9 cellular contexts compared by ENCODE assay signal in genomic region chr4:76982638-76983579, GRCh38. TPM values are rescaled to one million over a fixed set of nuclear protein-coding genes. Genes with fewer than 3 reads are reported as not detected.
A peak's percentile ranks its signal among the peaks of the same experiment; 100 is the strongest.
DNase-seq lines count a peak whose midpoint lies in the region; ATAC-seq and TF ChIP-seq lines count a peak whose summit lies in the region.
"Had no signal": no experiment of that assay in that cellular context is flagged by ENCODE, and none has a peak within 500 bp of the region (broad histone marks: within the 10 kb centered on the region; RNA-seq: fewer than 3 reads in every experiment).

No MANE protein-coding gene starts in this region.

- H3K27ac Mint-ChIP-seq in T-helper 17 cell, result peak overlapping the region; percentile 51

- peak overlapping the region; percentile 45 for H3K4me3 Mint-ChIP-seq in T-helper 17 cell

- H3K9me3 ChIP-seq in left ventricle myocardium inferior (replicated peaks), result no peaks in the 10 kb centered on the region
- H3K9me3 ChIP-seq in T-helper 17 cell (ENCODE audit: control insufficient read depth, low read length, poor library complexity, severe bottlenecking), result no peaks in the 10 kb centered on the region
- H3K9me3 ChIP-seq in uterus, result no peaks in the 10 kb centered on the region

- DNase-seq in left ventricle myocardium inferior (no peak), left cardiac atrium (no peak), T-helper 17 cell (no peak), fibroblast of peridontal ligament (ENCODE audit: extremely low read depth) (peak; percentile 53), uterus (no peak), NCI-H187 treated with DMSO at 0.1 percent for 48 hours (lab: John Stamatoyannopoulos, UW) (no peak), COR-L47 (lab: John Stamatoyannopoulos, UW) (no peak)
- DNase-seq: activated CD4-positive, alpha-beta T cell treated with anti-CD3 and anti-CD28 coated beads, Interleukin-2, amount 50 U/mL, for 48 hours had no signal

- H3K27me3 Mint-ChIP-seq in T-helper 17 cell, result no peaks in the 10 kb centered on the region

- H3K4me3 ChIP-seq in left ventricle myocardium inferior (no peak overlapping the region), uterus (no peak overlapping the region)

- H3K36me3 ChIP-seq in left ventricle myocardium inferior (no peaks in the 10 kb centered on the region), uterus (no peaks in the 10 kb centered on the region)

- H3K27ac ChIP-seq in left ventricle myocardium inferior (replicated peaks) (peak overlapping the region; percentile 66), uterus (peak overlapping the region; percentile 8 to 67)

- TF ChIP-seq CTCF in left ventricle myocardium inferior (IDR thresholded peaks at IDR 0.05; ENCODE audit: borderline replicate concordance) (no peak), uterus (IDR thresholded peaks at IDR 0.05) (no peak)

- H3K27me3 ChIP-seq in left ventricle myocardium inferior (ENCODE audit: low read depth), result no peaks in the 10 kb centered on the region
- no peaks in the 10 kb centered on the region for H3K27me3 ChIP-seq in uterus

- H3K4me1 Mint-ChIP-seq in T-helper 17 cell, result peaks cover 68% of the 10 kb centered on the region

- H3K36me3 Mint-ChIP-seq in T-helper 17 cell (ENCODE audit: low read depth), result peaks cover 2% of the 10 kb centered on the region

- H3K4me1 ChIP-seq in left ventricle myocardium inferior, result peaks cover 79% of the 10 kb centered on the region
- no peaks in the 10 kb centered on the region for H3K4me1 ChIP-seq in uterus

- ATAC-seq in left cardiac atrium (no peak), T-helper 17 cell (peak; percentile 40), HG02870 (IDR thresholded peaks at IDR 0.05; ENCODE audit: unreplicated experiment) (no peak)

- TF ChIP-seq POLR2A in uterus (IDR thresholded peaks at IDR 0.05), result no peak

- intact Hi-C loops in left ventricle myocardium inferior (cut with micrococcal nuclease), result no loop called here
- intact Hi-C loops in left cardiac atrium (cut with DNase I), result no loop called here
- intact Hi-C loops in uterus (cut with DNase I; ENCODE audit: low total_unique reads), result no loop called here

RNA-seq across cellular contexts. Expression of gene SEPTIN11, which starts 33.4 kb away (rescaled TPM):
- total RNA-seq in left ventricle myocardium inferior (30.1 TPM), left cardiac atrium (10 to 100 TPM; 59.6 to 65.6 TPM), T-helper 17 cell (10 to 100 TPM; 21.4 to 40.3 TPM), uterus (100 to 1,000 TPM in 1 of 4 donors, 10 to 100 TPM in 3; 49.4 to 317 (median 88.1) TPM)
